30 cellular contexts compared by ENCODE assay signal in genomic region chr2:197835293-197835692, GRCh38. TPM values are rescaled to one million over a fixed set of nuclear protein-coding genes. Genes with fewer than 3 reads are reported as not detected.
"Had no signal": no experiment of that assay in that cellular context is flagged by ENCODE, and none has a peak within 500 bp of the region (broad histone marks: within the 10 kb centered on the region; RNA-seq: fewer than 3 reads in every experiment).

No MANE protein-coding gene starts in this region.

- H3K9me3 Mint-ChIP-seq: type B pancreatic cell had no signal

- H3K36me3 Mint-ChIP-seq: mesothelial cell of epicardium; naive B cell; stimulated activated memory B cell treated with anti-CD40 and anti-IgM and Interleukin-4, amounts not matched to agents 10 μg/mL and 1 μg/mL and 100 μg/mL, for 72 hours; type B pancreatic cell had no signal

- H3K4me1 Mint-ChIP-seq: mesothelial cell of epicardium; stimulated activated memory B cell treated with anti-CD40 and anti-IgM and Interleukin-4, amounts not matched to agents 10 μg/mL and 1 μg/mL and 100 μg/mL, for 72 hours had no signal

- H3K36me3 ChIP-seq: ovary, right lobe of liver, tibial nerve, uterus had no signal

- H3K9me3 ChIP-seq: ovary, tibial nerve, uterus had no signal

- H3K4me3 Mint-ChIP-seq: mesothelial cell of epicardium; naive B cell; natural killer cell treated with Interleukin-12 subunit alpha and Interleukin-12 subunit beta and Interleukin-15 and Interleukin-18, amount 100 ng/mL, for 72 hours; stimulated activated memory B cell treated with anti-CD40 and anti-IgM and Interleukin-4, amounts not matched to agents 10 μg/mL and 1 μg/mL and 100 μg/mL, for 72 hours; stimulated activated naive CD8-positive, alpha-beta T cell treated with anti-CD3 and anti-CD28 coated beads, Interleukin-15, amount 100 ng/mL, for 72 hours; type B pancreatic cell had no signal

- H3K4me2 ChIP-seq: hepatocyte, smooth muscle cell had no signal

- H3K4me3 ChIP-seq: hepatocyte, lung, ovary, right lobe of liver, smooth muscle cell, tibial nerve, uterus had no signal

- H3K4me1 ChIP-seq: right lobe of liver, uterus had no signal

- H3K27ac ChIP-seq: hepatocyte, ovary, right lobe of liver, tibial nerve, uterus had no signal

- H3K27me3 ChIP-seq: hepatocyte, ovary, right lobe of liver, tibial nerve, uterus had no signal

- H2AFZ ChIP-seq: hepatocyte had no signal

- H3K27ac Mint-ChIP-seq: mesothelial cell of epicardium; naive B cell; natural killer cell treated with Interleukin-12 subunit alpha and Interleukin-12 subunit beta and Interleukin-15 and Interleukin-18, amount 100 ng/mL, for 72 hours; progenitor cell of endocrine pancreas; stimulated activated memory B cell treated with anti-CD40 and anti-IgM and Interleukin-4, amounts not matched to agents 10 μg/mL and 1 μg/mL and 100 μg/mL, for 72 hours; stimulated activated naive CD8-positive, alpha-beta T cell treated with anti-CD3 and anti-CD28 coated beads, Interleukin-15, amount 100 ng/mL, for 72 hours; type B pancreatic cell had no signal

- H3K27me3 Mint-ChIP-seq: progenitor cell of endocrine pancreas; stimulated activated memory B cell treated with anti-CD40 and anti-IgM and Interleukin-4, amounts not matched to agents 10 μg/mL and 1 μg/mL and 100 μg/mL, for 72 hours; stimulated activated naive CD8-positive, alpha-beta T cell treated with anti-CD3 and anti-CD28 coated beads, Interleukin-15, amount 100 ng/mL, for 72 hours; type B pancreatic cell had no signal

- DNase-seq: islet precursor cell; mesendoderm; naive B cell; ovary; retina; right lobe of liver; stimulated activated CD4-positive, alpha-beta T cell treated with anti-CD3 and anti-CD28 coated beads, Interleukin-1b, Interleukin-23, amount 100 ng/mL, for 48 hours; stimulated activated CD4-positive, alpha-beta T cell treated with anti-CD3 and anti-CD28 coated beads, Interleukin-2, amount 100 ng/mL, for 48 hours; stimulated activated CD4-positive, alpha-beta T cell treated with anti-CD3 and anti-CD28 coated beads, Interleukin-4, amount 100 ng/mL, for 4 hours; stimulated activated CD8-positive, alpha-beta memory T cell treated with anti-CD3 and anti-CD28 coated beads, Interleukin-4, amount 100 ng/mL, for 48 hours; stimulated activated naive CD4-positive, alpha-beta T cell treated with Interleukin-2 at 50 U/mL for 16 hours; stimulated activated naive CD8-positive, alpha-beta T cell treated with anti-CD3 and anti-CD28 coated beads, Interleukin-15, amount 100 ng/mL, for 72 hours; uterus had no signal

- ATAC-seq: left lobe of liver; natural killer cell treated with Interleukin-12 subunit alpha and Interleukin-12 subunit beta and Interleukin-15 and Interleukin-18, amount 100 ng/mL, for 72 hours; right lobe of liver; stimulated activated memory B cell treated with anti-CD40 and anti-IgM and Interleukin-4, amounts not matched to agents 10 μg/mL and 1 μg/mL and 100 μg/mL, for 72 hours; stimulated activated naive CD8-positive, alpha-beta T cell treated with anti-CD3 and anti-CD28 coated beads, Interleukin-15, amount 100 ng/mL, for 72 hours had no signal

- H3K79me2 ChIP-seq: hepatocyte had no signal

RNA-seq across cellular contexts. Expression of gene BOLL, which starts 50.2 kb away (rescaled TPM):
- total RNA-seq: hepatocyte; kidney epithelial cell; left lobe of liver; lower leg skin; lung; mesothelial cell of epicardium; natural killer cell treated with Interleukin-12 subunit alpha and Interleukin-12 subunit beta and Interleukin-15 and Interleukin-18, amount 100 ng/mL, for 72 hours; omental fat pad; ovary; right lobe of liver; smooth muscle cell; temporal lobe; tibial nerve; ureter; uterus had no signal
- polyA plus RNA-seq: hepatocyte, lung, neural cell, ovary, smooth muscle cell, thymus had no signal
